ENCODE assay signal across 1 cellular context in genomic region chr17:7466318-7466643, GRCh38.
TF ChIP-seq lines count a peak whose summit lies in the region.

No MANE protein-coding gene starts in this region.

TF ChIP-seq in SK-N-SH treated with all-trans-retinoic acid at 6 μM for 48 hours, 23 proteins besides CTCF, POLR2A, EP300 and RAD21 (continued from another document):
- TF ChIP-seq PATZ1 (CRISPR knock-in tag; IDR thresholded peaks at IDR 0.05; ENCODE audit: borderline replicate concordance) (no peak), SNAI2 (CRISPR knock-in tag; IDR thresholded peaks at IDR 0.05) (no peak), ARNTL (CRISPR knock-in tag; IDR thresholded peaks at IDR 0.05; ENCODE audit: borderline replicate concordance, low read depth) (no peak), CSRNP3 (CRISPR knock-in tag; IDR thresholded peaks at IDR 0.05) (no peak), GLIS3 (CRISPR knock-in tag; IDR thresholded peaks at IDR 0.05) (no peak), CSDC2 (CRISPR knock-in tag; IDR thresholded peaks at IDR 0.05) (no peak)
